In genomic region chr12:9704561-9704960, GRCh38 we compare ENCODE assay signal across 7 cellular contexts. TPM values are rescaled to one million over a fixed set of nuclear protein-coding genes. Genes with fewer than 3 reads are reported as not detected.
"Had no signal": no experiment of that assay in that cellular context is flagged by ENCODE, and none has a peak within 500 bp of the region (broad histone marks: within the 10 kb centered on the region; RNA-seq: fewer than 3 reads in every experiment).

No MANE protein-coding gene starts in this region.

RNA-seq across cellular contexts. Expression of gene CLECL1, which starts 28.3 kb away (rescaled TPM):
- total RNA-seq: body of pancreas, chondrocyte, dermis blood vessel endothelial cell, foreskin keratinocyte, gastrocnemius medialis had no signal
- polyA plus RNA-seq: aorta, foreskin keratinocyte, heart left ventricle had no signal

RNA-seq across cellular contexts. Expression of gene CD69, which starts 56.1 kb away (rescaled TPM):
- total RNA-seq: chondrocyte, foreskin keratinocyte had no signal
- polyA plus RNA-seq: foreskin keratinocyte had no signal
